In genomic region chr5:57069115-57069835, GRCh38 we compare ENCODE assay signal across 25 cellular contexts.
"Had no signal": no experiment of that assay in that cellular context is flagged by ENCODE, and none has a peak within 500 bp of the region (broad histone marks: within the 10 kb centered on the region; RNA-seq: fewer than 3 reads in every experiment).

No MANE protein-coding gene starts in this region.

- ATAC-seq: activated CD4-positive, alpha-beta T cell treated with anti-CD3 and anti-CD28 coated beads for 36 hours; activated CD8-positive, alpha-beta memory T cell treated with anti-CD3 and anti-CD28 coated beads, Interleukin-2, amount 10 ng/mL, durations not matched to agents 7 days and 5 days; activated CD8-positive, alpha-beta T cell treated with anti-CD3 and anti-CD28 coated beads, Interleukin-2, amount 10 ng/mL, durations not matched to agents 7 days and 5 days; activated naive CD4-positive, alpha-beta T cell treated with anti-CD3 and anti-CD28 coated beads, Interleukin-2, amount 50 U/mL, for 72 hours; body of pancreas; left cardiac atrium; natural killer cell had no signal

- FAIRE-seq: colon, endometrium, islet of Langerhans had no signal

- H3K36me3 ChIP-seq: esophagus squamous epithelium, right atrium auricular region, vagina had no signal

- H3K4me3 ChIP-seq: body of pancreas, esophagus squamous epithelium, right atrium auricular region, testis, vagina had no signal

- H3K9me3 ChIP-seq: body of pancreas, testis, vagina had no signal

- H3K4me1 ChIP-seq: body of pancreas, esophagus squamous epithelium, right atrium auricular region, testis, vagina had no signal

- H3K27ac ChIP-seq: body of pancreas, epithelial cell of prostate, esophagus squamous epithelium, right atrium auricular region, testis, vagina had no signal

- DNase-seq: activated CD4-positive, alpha-beta T cell treated with anti-CD3 and anti-CD28 coated beads for 36 hours; activated CD4-positive, CD25-positive, alpha-beta regulatory T cell; activated CD8-positive, alpha-beta memory T cell treated with anti-CD3 and anti-CD28 coated beads, Interleukin-2, amount 10 ng/mL, durations not matched to agents 7 days and 5 days; activated CD8-positive, alpha-beta T cell treated with anti-CD3 and anti-CD28 coated beads, Interleukin-2, amount 10 ng/mL, durations not matched to agents 7 days and 5 days; activated naive CD4-positive, alpha-beta T cell; activated T-cell treated with anti-CD3 and anti-CD28 coated beads, Interleukin-2, amount 50 U/mL, for 48 hours; aorta; body of pancreas; dermis blood vessel endothelial cell; effector CD4-positive, alpha-beta T cell; esophagus squamous epithelium; foreskin melanocyte; left cardiac atrium; natural killer cell; stimulated activated CD4-positive, alpha-beta T cell treated with anti-CD3 and anti-CD28 coated beads, Interleukin-2, amount 100 ng/mL, for 48 hours; stimulated activated naive CD4-positive, alpha-beta T cell treated with Interleukin-2 at 50 U/mL for 16 hours; T-helper 1 cell; testis had no signal

- H3K27me3 ChIP-seq: body of pancreas, esophagus squamous epithelium, right atrium auricular region, testis, vagina had no signal
